In the genomic region with DNA sequence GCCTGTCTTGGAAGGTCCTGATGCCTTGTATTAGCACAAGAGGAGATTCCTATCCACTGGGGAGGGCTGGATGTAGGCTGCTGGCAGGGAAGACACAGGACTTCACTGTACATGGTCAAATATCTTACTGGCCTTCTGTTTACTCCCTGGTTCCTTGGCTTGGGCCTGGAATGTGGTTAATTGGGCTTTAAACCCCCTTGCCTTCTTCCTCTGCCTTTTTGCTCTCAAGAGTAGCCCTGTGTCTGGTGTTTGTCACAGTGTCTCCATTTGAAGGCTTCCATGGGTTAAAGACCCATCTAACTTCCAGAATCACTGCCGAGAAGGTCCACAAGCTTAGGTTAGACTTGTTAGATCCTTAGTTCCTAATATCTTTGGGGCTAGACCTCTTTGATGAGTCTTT, we compare ENCODE assay signal across 31 cellular contexts. TPM values are rescaled to one million over a fixed set of nuclear protein-coding genes. Genes with fewer than 3 reads are reported as not detected.
"Had no signal": no experiment of that assay in that cellular context is flagged by ENCODE, and none has a peak within 500 bp of the region (broad histone marks: within the 10 kb centered on the region; RNA-seq: fewer than 3 reads in every experiment).

No MANE protein-coding gene starts in this region.

- H3K36me3 Mint-ChIP-seq: mesothelial cell of epicardium had no signal

- ATAC-seq: effector memory CD8-positive, alpha-beta T cell; esophagus mucosa; gastrocnemius medialis; heart right ventricle; left cardiac atrium; left lung; left ventricle myocardium superior; lower lobe of right lung; mucosa of descending colon had no signal

- H3K4me1 ChIP-seq: colonic mucosa, esophagus squamous epithelium, left lung, lower lobe of right lung had no signal

- H3K27ac Mint-ChIP-seq: dendritic cell treated with granulocyte-macrophage colony-stimulating factor and Interleukin-4, amounts not matched to agents 40 ng/mL and 50 ng/mL, for 4 days; effector memory CD8-positive, alpha-beta T cell; endodermal cell; mesothelial cell of epicardium had no signal

- H3K4me3 ChIP-seq: colonic mucosa, esophagus squamous epithelium, gastrocnemius medialis, heart right ventricle, left lung, lower lobe of right lung, mucosa of descending colon had no signal

- H3K4me3 Mint-ChIP-seq: dendritic cell treated with granulocyte-macrophage colony-stimulating factor and Interleukin-4, amounts not matched to agents 40 ng/mL and 50 ng/mL, for 4 days; effector memory CD8-positive, alpha-beta T cell; endodermal cell; mesothelial cell of epicardium had no signal

- H3K9me3 Mint-ChIP-seq: effector memory CD8-positive, alpha-beta T cell had no signal

- H3K36me3 ChIP-seq: colonic mucosa, esophagus squamous epithelium, gastrocnemius medialis, heart right ventricle, left lung, lower lobe of right lung had no signal

- DNase-seq: colonic mucosa; cortex of kidney; effector CD8-positive, alpha-beta T cell; effector memory CD8-positive, alpha-beta T cell; endodermal cell; erythroblast; esophagus squamous epithelium; foreskin fibroblast; foreskin melanocyte; gastrocnemius medialis; glutamatergic neuron; head of caudate nucleus; heart right ventricle; hippocampal formation; left cardiac atrium; left lung; left ventricle myocardium superior; lower lobe of right lung; mesenchymal stem cell had no signal

- H3K9me3 ChIP-seq: colonic mucosa, gastrocnemius medialis, heart right ventricle, left lung, lower lobe of right lung, mucosa of descending colon had no signal

- H3K27me3 ChIP-seq: colonic mucosa, esophagus squamous epithelium, gastrocnemius medialis, heart right ventricle, left lung had no signal

- H3K27me3 Mint-ChIP-seq: dendritic cell treated with granulocyte-macrophage colony-stimulating factor and Interleukin-4, amounts not matched to agents 40 ng/mL and 50 ng/mL, for 4 days had no signal

- H3K27ac ChIP-seq: colonic mucosa, epithelial cell of prostate, esophagus squamous epithelium, gastrocnemius medialis, heart right ventricle, left lung, lower lobe of right lung had no signal

RNA-seq across cellular contexts. Expression of a gene that starts 7.1 kb away (rescaled TPM):
- total RNA-seq: chondrocyte, colonic mucosa, endodermal cell, esophagus mucosa, esophagus squamous epithelium, gastrocnemius medialis, glomerular endothelial cell, kidney epithelial cell, left cardiac atrium, left lung, left ventricle myocardium superior, lower leg skin, lower lobe of right lung, lung microvascular endothelial cell, mesenteric fat pad, mesothelial cell of epicardium, mucosa of descending colon, myocyte had no signal
- polyA plus RNA-seq: heart right ventricle had no signal
